10 cellular contexts compared by ENCODE assay signal in genomic region chr3:48268936-48269551, GRCh38. TPM values are rescaled to one million over a fixed set of nuclear protein-coding genes. Genes with fewer than 3 reads are reported as not detected.
A peak's percentile ranks its signal among the peaks of the same experiment; 100 is the strongest.
DNase-seq lines count a peak whose midpoint lies in the region; ATAC-seq and TF ChIP-seq lines count a peak whose summit lies in the region.
"Had no signal": no experiment of that assay in that cellular context is flagged by ENCODE, and none has a peak within 500 bp of the region (broad histone marks: within the 10 kb centered on the region; RNA-seq: fewer than 3 reads in every experiment).

No MANE protein-coding gene starts in this region.

- CTCF ChIA-PET in activated naive CD4-positive, alpha-beta T cell treated with anti-CD3 and anti-CD28 coated beads for 36 hours (lab: Charles Lee): interaction anchor here (0.7 to 8.5 kb wide), 9 partner anchors 29 to 290 kb away, joined by 3 to 93 read pairs (median 3); partner anchors contain the start of genes CCDC51 and ZNF589

- H3K36me3 ChIP-seq in mucosa of descending colon (ENCODE audit: low read depth): no peaks in the 10 kb centered on the region

- no peaks in the 10 kb centered on the region for H3K9me3 ChIP-seq in mucosa of descending colon

- ATAC-seq in mucosa of descending colon (peak; percentile 51), HG03565 (IDR thresholded peaks at IDR 0.05; ENCODE audit: unreplicated experiment) (no peak), GM21825 (IDR thresholded peaks at IDR 0.05; ENCODE audit: unreplicated experiment) (no peak), GM21526 (IDR thresholded peaks at IDR 0.05; ENCODE audit: low FRiP score, unreplicated experiment) (no peak)

- peaks cover 19% of the 10 kb centered on the region for H3K4me1 ChIP-seq in mucosa of descending colon (ENCODE audit: low read depth)

- intact Hi-C loops in activated naive CD4-positive, alpha-beta T cell treated with anti-CD3 and anti-CD28 coated beads for 36 hours (cut with micrococcal nuclease): loop anchor here (1.0 to 2.0 kb wide), 7 partner anchors 28 to 288 kb away; partner anchors contain the start of genes CDC25A, NME6, PFKFB4 and ZNF589
- intact Hi-C loops in mucosa of descending colon (cut with DNase I, micrococcal nuclease): no loop called here

- peak overlapping the region; percentile 87 for H3K27ac Mint-ChIP-seq in T-helper 1 cell treated with Interleukin-12 subunit alpha and Interleukin-12 subunit beta and Interleukin-4 antibody, amounts not matched to agents 30 μg/mL and 1 μg/mL, for 36 hours
- H3K27ac Mint-ChIP-seq in activated naive CD4-positive, alpha-beta T cell treated with anti-CD3 and anti-CD28 coated beads for 36 hours: peak overlapping the region; percentile 88
- H3K27ac Mint-ChIP-seq: IgD-negative memory B cell had no signal

- H3K4me1 Mint-ChIP-seq in T-helper 1 cell treated with Interleukin-12 subunit alpha and Interleukin-12 subunit beta and Interleukin-4 antibody, amounts not matched to agents 30 μg/mL and 1 μg/mL, for 36 hours (ENCODE audit: low read depth): peaks cover 36% of the 10 kb centered on the region
- H3K4me1 Mint-ChIP-seq in activated naive CD4-positive, alpha-beta T cell treated with anti-CD3 and anti-CD28 coated beads for 36 hours (ENCODE audit: low read depth): peaks cover 32% of the 10 kb centered on the region

- H3K36me3 Mint-ChIP-seq in T-helper 1 cell treated with Interleukin-12 subunit alpha and Interleukin-12 subunit beta and Interleukin-4 antibody, amounts not matched to agents 30 μg/mL and 1 μg/mL, for 36 hours (ENCODE audit: low read depth): peaks cover 20% of the 10 kb centered on the region
- peaks cover 10% of the 10 kb centered on the region for H3K36me3 Mint-ChIP-seq in activated naive CD4-positive, alpha-beta T cell treated with anti-CD3 and anti-CD28 coated beads for 36 hours (ENCODE audit: low read depth)

- H3K4me3 Mint-ChIP-seq in T-helper 1 cell treated with Interleukin-12 subunit alpha and Interleukin-12 subunit beta and Interleukin-4 antibody, amounts not matched to agents 30 μg/mL and 1 μg/mL, for 36 hours: peak overlapping the region; percentile 75
- H3K4me3 Mint-ChIP-seq in activated naive CD4-positive, alpha-beta T cell treated with anti-CD3 and anti-CD28 coated beads for 36 hours: peak overlapping the region; percentile 37

- no peaks in the 10 kb centered on the region for H3K27me3 Mint-ChIP-seq in T-helper 1 cell treated with Interleukin-12 subunit alpha and Interleukin-12 subunit beta and Interleukin-4 antibody, amounts not matched to agents 30 μg/mL and 1 μg/mL, for 36 hours (ENCODE audit: low read depth)
- no peaks in the 10 kb centered on the region for H3K27me3 Mint-ChIP-seq in activated naive CD4-positive, alpha-beta T cell treated with anti-CD3 and anti-CD28 coated beads for 36 hours (ENCODE audit: low read depth)
- H3K27me3 Mint-ChIP-seq: IgD-negative memory B cell had no signal

- no peak for TF ChIP-seq CTCF in mucosa of descending colon (IDR thresholded peaks at IDR 0.05)

- no peaks in the 10 kb centered on the region for H3K9me3 Mint-ChIP-seq in T-helper 1 cell treated with Interleukin-12 subunit alpha and Interleukin-12 subunit beta and Interleukin-4 antibody, amounts not matched to agents 30 μg/mL and 1 μg/mL, for 36 hours
- H3K9me3 Mint-ChIP-seq in activated naive CD4-positive, alpha-beta T cell treated with anti-CD3 and anti-CD28 coated beads for 36 hours: no peaks in the 10 kb centered on the region
- H3K9me3 Mint-ChIP-seq: IgD-negative memory B cell had no signal

- peak; percentile 54 for DNase-seq in activated naive CD4-positive, alpha-beta T cell treated with anti-CD3 and anti-CD28 coated beads for 36 hours
- DNase-seq in mucosa of descending colon: peak in 2 of 3 donors; percentile 51 to 58
- DNase-seq in stimulated activated CD8-positive, alpha-beta memory T cell treated with anti-CD3 and anti-CD28 coated beads, Interleukin-4, amount 100 ng/mL, for 48 hours: peak; percentile 83
- DNase-seq in pons (ENCODE audit: low spot score): no peak
- DNase-seq: aorta had no signal

- no peak overlapping the region for H3K4me3 ChIP-seq in mucosa of descending colon

RNA-seq across cellular contexts. Expression of gene ZNF589, which starts 28.1 kb away (rescaled TPM):
- total RNA-seq in activated naive CD4-positive, alpha-beta T cell treated with anti-CD3 and anti-CD28 coated beads for 36 hours: 10 to 100 TPM; 15.8 to 16.3 TPM
- 10 to 100 TPM in 2 of 3 donors, 1 to 10 TPM in 1; 5.9 to 18.6 (median 12.5) TPM for total RNA-seq in mucosa of descending colon

RNA-seq across cellular contexts. Expression of gene NME6, which starts 32.1 kb away (rescaled TPM):
- 10 to 100 TPM; 17.7 to 24.4 TPM for total RNA-seq in activated naive CD4-positive, alpha-beta T cell treated with anti-CD3 and anti-CD28 coated beads for 36 hours
- total RNA-seq in mucosa of descending colon: 10 to 100 TPM; 23.5 to 29.9 (median 25.9) TPM

RNA-seq across cellular contexts. Expression of gene CAMP, which starts 45.7 kb away (rescaled TPM):
- total RNA-seq in activated naive CD4-positive, alpha-beta T cell treated with anti-CD3 and anti-CD28 coated beads for 36 hours: not detected
- not detected for total RNA-seq in mucosa of descending colon
